Comparison of ENCODE assay signal across 8 cellular contexts in the genomic region with DNA sequence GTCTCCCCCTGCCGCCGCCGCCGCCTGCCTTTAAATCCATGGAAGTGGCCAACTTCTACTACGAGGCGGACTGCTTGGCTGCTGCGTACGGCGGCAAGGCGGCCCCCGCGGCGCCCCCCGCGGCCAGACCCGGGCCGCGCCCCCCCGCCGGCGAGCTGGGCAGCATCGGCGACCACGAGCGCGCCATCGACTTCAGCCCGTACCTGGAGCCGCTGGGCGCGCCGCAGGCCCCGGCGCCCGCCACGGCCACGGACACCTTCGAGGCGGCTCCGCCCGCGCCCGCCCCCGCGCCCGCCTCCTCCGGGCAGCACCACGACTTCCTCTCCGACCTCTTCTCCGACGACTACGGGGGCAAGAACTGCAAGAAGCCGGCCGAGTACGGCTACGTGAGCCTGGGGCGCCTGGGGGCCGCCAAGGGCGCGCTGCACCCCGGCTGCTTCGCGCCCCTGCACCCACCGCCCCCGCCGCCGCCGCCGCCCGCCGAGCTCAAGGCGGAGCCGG. TPM values are rescaled to one million over a fixed set of nuclear protein-coding genes. Genes with fewer than 3 reads are reported as not detected.
DNase-seq lines count a peak whose midpoint lies in the region; ATAC-seq lines count a peak whose summit lies in the region.

No MANE protein-coding gene starts in this region.

- no peaks in the 10 kb centered on the region for H3K36me3 ChIP-seq in rectal smooth muscle tissue (ENCODE audit: control insufficient read depth, insufficient read depth, low read length)

- peak overlapping the region; percentile 97 for H3K4me3 ChIP-seq in rectal smooth muscle tissue (ENCODE audit: low read length)

- H3K9ac ChIP-seq in rectal smooth muscle tissue (ENCODE audit: low read length): peak overlapping the region; percentile 97

- H3K27ac ChIP-seq in rectal smooth muscle tissue (ENCODE audit: low read depth, low read length): peak overlapping the region; percentile 98

- intact Hi-C loops in Right ventricle myocardium superior (cut with DNase I): loop anchor here (5.0 kb wide), 3 partner anchors 81 to 206 kb away; no protein-coding TSS in a partner anchor

- DNase-seq in RPMI7951 (ENCODE audit: low read depth) (peak; percentile 69), Right ventricle myocardium superior (peak; percentile 85), retina (no peak), middle frontal gyrus (ENCODE audit: extremely low spot score, low spot score) (no peak)
- peak in 3 of 4 experiments; percentile 52 to 68 (median 58) for DNase-seq in activated naive CD4-positive, alpha-beta T cell (lab: John Stamatoyannopoulos, UW)

- H3K27me3 ChIP-seq in rectal smooth muscle tissue (ENCODE audit: control insufficient read depth, insufficient read depth, low read length): no peaks in the 10 kb centered on the region

- H3K4me1 ChIP-seq in rectal smooth muscle tissue (ENCODE audit: control insufficient read depth, insufficient read depth, low read length): peaks cover 15% of the 10 kb centered on the region

- ATAC-seq in GM18511 (IDR thresholded peaks at IDR 0.05; ENCODE audit: unreplicated experiment): peak; percentile 32
- peak; percentile 24 for ATAC-seq in HG03039 (IDR thresholded peaks at IDR 0.05; ENCODE audit: unreplicated experiment)
- ATAC-seq in Right ventricle myocardium superior (ENCODE audit: poor library complexity): peak; percentile 0

RNA-seq across cellular contexts. Expression of a gene that starts 0.5 kb away (rescaled TPM):
- total RNA-seq in RPMI7951 (2014; rRNA removed; shearing (Covaris generic)): 27.9 and 36.7 TPM in 2 replicates
- total RNA-seq in Right ventricle myocardium superior: 57.3 TPM

RNA-seq across cellular contexts. Expression of a gene that starts 37.6 kb away (rescaled TPM):
- total RNA-seq in RPMI7951 (2014; rRNA removed; shearing (Covaris generic)): 54.2 and 56.1 TPM in 2 replicates
- total RNA-seq in Right ventricle myocardium superior: 25.9 TPM

Comparison
In these comparisons a context has a peak if more than half of its experiments do, and no peak if none do; other contexts are left out.
1. DNase-seq: peak in RPMI7951 (single experiment), activated naive CD4-positive, alpha-beta T cell (3 of 4) and Right ventricle myocardium superior (single experiment); none in retina (single experiment) and middle frontal gyrus (single experiment).
2. Peak in every context shown above with its lines, with median percentiles within 50 percentile points of each other: ATAC-seq.